In the genomic region with DNA sequence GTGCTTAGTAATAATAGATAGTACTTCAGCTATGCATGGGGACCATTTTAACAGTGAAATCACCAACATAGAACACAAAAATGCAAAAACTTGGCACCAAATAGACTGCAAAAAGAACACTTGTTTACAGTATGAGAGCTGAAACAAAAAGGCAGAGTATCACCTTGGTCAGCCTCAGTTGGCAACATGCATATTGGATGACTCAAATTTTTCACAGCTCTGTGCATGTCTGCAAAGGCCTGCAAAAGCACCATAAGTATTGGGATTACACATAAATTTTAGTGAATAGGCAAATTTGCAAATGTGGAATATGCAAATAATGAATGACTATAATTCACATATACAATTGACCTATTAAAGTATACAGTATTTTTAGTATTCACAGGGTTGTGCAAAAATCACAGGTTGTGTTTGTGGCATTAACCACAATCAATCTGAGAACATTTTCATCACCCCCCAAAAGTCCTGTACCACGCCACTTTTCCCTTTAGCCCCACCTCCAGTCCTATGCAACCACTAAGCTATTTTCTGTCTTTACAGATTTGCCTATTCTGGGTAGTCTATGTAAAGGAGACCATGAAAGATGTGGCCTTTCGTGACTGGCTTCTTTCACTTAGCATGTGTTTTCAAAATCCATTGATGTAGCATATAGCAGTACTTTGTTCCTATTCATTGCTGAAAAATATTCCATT, we compare ENCODE assay signal across 33 cellular contexts.
"Had no signal": no experiment of that assay in that cellular context is flagged by ENCODE, and none has a peak within 500 bp of the region (broad histone marks: within the 10 kb centered on the region; RNA-seq: fewer than 3 reads in every experiment).

No MANE protein-coding gene starts in this region.

- ATAC-seq: activated CD4-positive, CD25-positive, alpha-beta regulatory T cell treated with anti-CD3 and anti-CD28 coated beads, Interleukin-2, amount 50 U/mL, for 24 hours; heart left ventricle; naive thymus-derived CD4-positive, alpha-beta T cell; psoas muscle; T-helper 17 cell had no signal

- FAIRE-seq: colon had no signal

- H3K4me3 ChIP-seq: adrenal gland, heart left ventricle, neural progenitor cell, psoas muscle, smooth muscle cell, suprapubic skin, tibial artery had no signal

- H3K4me1 ChIP-seq: adrenal gland, heart left ventricle, neural progenitor cell, parathyroid adenoma, psoas muscle, suprapubic skin, tibial artery had no signal

- DNase-seq: activated CD4-positive, alpha-beta T cell treated with anti-CD3 and anti-CD28 coated beads for 48 hours; activated CD4-positive, alpha-beta T cell treated with anti-CD3 and anti-CD28 coated beads, Interleukin-2, amount 50 U/mL, for 48 hours; activated CD8-positive, alpha-beta memory T cell treated with anti-CD3 and anti-CD28 coated beads for 24 hours; activated effector memory CD4-positive, alpha-beta T cell treated with anti-CD3 and anti-CD28 coated beads, Interleukin-2, amount 50 U/mL, for 16 hours; activated naive CD4-positive, alpha-beta T cell treated with anti-CD3 and anti-CD28 coated beads for 36 hours; activated naive CD8-positive, alpha-beta T cell treated with anti-CD3 and anti-CD28 coated beads for 36 hours; adrenal gland; aorta; brain microvascular endothelial cell; central memory CD4-positive, alpha-beta T cell; dermis blood vessel endothelial cell; effector CD4-positive, alpha-beta T cell; foreskin fibroblast; heart left ventricle; hypothalamus; immature natural killer cell; midbrain; naive thymus-derived CD4-positive, alpha-beta T cell; occipital lobe; psoas muscle; stimulated activated CD4-positive, alpha-beta T cell treated with anti-CD3 and anti-CD28 coated beads, Interleukin-15, amount 100 ng/mL, for 24 hours; stimulated activated CD4-positive, alpha-beta T cell treated with anti-CD3 and anti-CD28 coated beads, Interleukin-2, amount 100 ng/mL, for 24 hours; stimulated activated naive CD4-positive, alpha-beta T cell; T-helper 17 cell; T1000; tibial artery; WERI-Rb-1 had no signal

- H3K36me3 ChIP-seq: adrenal gland, brain microvascular endothelial cell, WERI-Rb-1 had no signal

- H3K27ac ChIP-seq: adrenal gland, brain microvascular endothelial cell, heart left ventricle, neural progenitor cell, parathyroid adenoma, psoas muscle, suprapubic skin, tibial artery, WERI-Rb-1 had no signal

- H3K27me3 ChIP-seq: adrenal gland, brain microvascular endothelial cell, heart left ventricle, neural progenitor cell, suprapubic skin, tibial artery had no signal
